8 cellular contexts compared by ENCODE assay signal in genomic region chr11:13486926-13487660, GRCh38. TPM values are rescaled to one million over a fixed set of nuclear protein-coding genes. Genes with fewer than 3 reads are reported as not detected.
DNase-seq lines count a peak whose midpoint lies in the region; ATAC-seq and TF ChIP-seq lines count a peak whose summit lies in the region.

No MANE protein-coding gene starts in this region.

- DNase-seq in activated B cell treated with CpG ODN at 0.5 μM for 24 hours (peak; percentile 37), colonic mucosa (peak; percentile 74), mucosa of descending colon (peak; percentile 73 to 78 (median 74)), putamen (ENCODE audit: low spot score) (no peak)

- no peak overlapping the region for H3K9ac ChIP-seq in colonic mucosa (ENCODE audit: low read depth in 2 of 2, low read length in 2 of 2)

- ATAC-seq in GM18502 (IDR thresholded peaks at IDR 0.05; ENCODE audit: poor library complexity, unreplicated experiment) (peak; percentile 98), HG03432 (IDR thresholded peaks at IDR 0.05; ENCODE audit: unreplicated experiment) (peak; percentile 96), activated B cell treated with CpG ODN at 0.5 μM for 24 hours (ENCODE audit: low read depth) (peak; percentile 89), mucosa of descending colon (peak; percentile 84), GM18858 (IDR thresholded peaks at IDR 0.05; ENCODE audit: unreplicated experiment) (no peak)
- peak; percentile 92 for ATAC-seq in stimulated activated memory B cell treated with anti-CD40 and anti-IgM and Interleukin-4, amounts not matched to agents 10 μg/mL and 1 μg/mL and 100 μg/mL, for 72 hours

- H3K27me3 ChIP-seq in colonic mucosa: no peaks in the 10 kb centered on the region

- peaks cover 1% of the 10 kb centered on the region for H3K9me3 Mint-ChIP-seq in activated B cell treated with CpG ODN at 0.5 μM for 24 hours
- no peaks in the 10 kb centered on the region for H3K9me3 Mint-ChIP-seq in stimulated activated memory B cell treated with anti-CD40 and anti-IgM and Interleukin-4, amounts not matched to agents 10 μg/mL and 1 μg/mL and 100 μg/mL, for 72 hours

- POLR2A ChIA-PET in activated B cell treated with CpG ODN at 0.5 μM for 24 hours (lab: Charles Lee): interaction anchor here (2.3 kb wide), 1 partner anchor 24 kb away, joined by 8 read pairs; the partner anchor contains the start of gene BTBD10

- H3K4me1 ChIP-seq in colonic mucosa: no peaks in the 10 kb centered on the region
- no peaks in the 10 kb centered on the region for H3K4me1 ChIP-seq in mucosa of descending colon (ENCODE audit: low read depth)

- intact Hi-C loops in activated B cell treated with CpG ODN at 0.5 μM for 24 hours (cut with micrococcal nuclease) (loop anchor here (1.0 kb wide), 2 partner anchors 24 to 762 kb away; partner anchors contain the start of gene BTBD10), colonic mucosa (cut with DNase I) (no loop called here), mucosa of descending colon (cut with DNase I, micrococcal nuclease) (no loop called here)

- no peaks in the 10 kb centered on the region for H3K4me1 Mint-ChIP-seq in activated B cell treated with CpG ODN at 0.5 μM for 24 hours
- peaks cover 5% of the 10 kb centered on the region for H3K4me1 Mint-ChIP-seq in stimulated activated memory B cell treated with anti-CD40 and anti-IgM and Interleukin-4, amounts not matched to agents 10 μg/mL and 1 μg/mL and 100 μg/mL, for 72 hours

- CTCF ChIA-PET in activated B cell treated with CpG ODN at 0.5 μM for 24 hours (lab: Charles Lee): interaction anchor here (1.1 to 1.2 kb wide), 3 partner anchors 14 to 180 kb away, joined by 3 to 4 read pairs (median 3); partner anchors contain the start of gene BTBD10

- H3K36me3 ChIP-seq in colonic mucosa: no peaks in the 10 kb centered on the region
- no peaks in the 10 kb centered on the region for H3K36me3 ChIP-seq in mucosa of descending colon (ENCODE audit: low read depth)

- no peak for TF ChIP-seq CTCF in activated B cell treated with CpG ODN at 0.5 μM for 24 hours (IDR thresholded peaks at IDR 0.05)
- TF ChIP-seq CTCF in colonic mucosa (IDR thresholded peaks at IDR 0.05): no peak
- peak; percentile 27 for TF ChIP-seq CTCF in mucosa of descending colon (IDR thresholded peaks at IDR 0.05)

- peaks cover 4% of the 10 kb centered on the region for H3K27me3 Mint-ChIP-seq in activated B cell treated with CpG ODN at 0.5 μM for 24 hours
- H3K27me3 Mint-ChIP-seq in stimulated activated memory B cell treated with anti-CD40 and anti-IgM and Interleukin-4, amounts not matched to agents 10 μg/mL and 1 μg/mL and 100 μg/mL, for 72 hours: no peaks in the 10 kb centered on the region

- H3K4me3 Mint-ChIP-seq in activated B cell treated with CpG ODN at 0.5 μM for 24 hours: peak overlapping the region; percentile 74
- peak overlapping the region; percentile 74 for H3K4me3 Mint-ChIP-seq in stimulated activated memory B cell treated with anti-CD40 and anti-IgM and Interleukin-4, amounts not matched to agents 10 μg/mL and 1 μg/mL and 100 μg/mL, for 72 hours

- H3K27ac ChIP-seq in colonic mucosa: no peak overlapping the region

- H3K36me3 Mint-ChIP-seq in activated B cell treated with CpG ODN at 0.5 μM for 24 hours (ENCODE audit: low read depth): no peaks in the 10 kb centered on the region
- no peaks in the 10 kb centered on the region for H3K36me3 Mint-ChIP-seq in stimulated activated memory B cell treated with anti-CD40 and anti-IgM and Interleukin-4, amounts not matched to agents 10 μg/mL and 1 μg/mL and 100 μg/mL, for 72 hours

- H3K9me3 ChIP-seq in colonic mucosa: no peaks in the 10 kb centered on the region
- H3K9me3 ChIP-seq in mucosa of descending colon: no peaks in the 10 kb centered on the region

- no peak overlapping the region for H3K27ac Mint-ChIP-seq in activated B cell treated with CpG ODN at 0.5 μM for 24 hours
- peak overlapping the region; percentile 2 for H3K27ac Mint-ChIP-seq in stimulated activated memory B cell treated with anti-CD40 and anti-IgM and Interleukin-4, amounts not matched to agents 10 μg/mL and 1 μg/mL and 100 μg/mL, for 72 hours

- H3K4me3 ChIP-seq in colonic mucosa (no peak overlapping the region), mucosa of descending colon (no peak overlapping the region)

RNA-seq across cellular contexts. Expression of gene PTH, which starts 8.7 kb away (rescaled TPM):
- total RNA-seq in activated B cell treated with CpG ODN at 0.5 μM for 24 hours (not detected in 2 replicates), colonic mucosa (not detected), mucosa of descending colon (not detected)

RNA-seq across cellular contexts. Expression of gene BTBD10, which starts 24.1 kb away (rescaled TPM):
- total RNA-seq in activated B cell treated with CpG ODN at 0.5 μM for 24 hours (18.8 and 25.1 TPM in 2 replicates), colonic mucosa (10 to 100 TPM; 31.8 to 34.5 TPM), mucosa of descending colon (10 to 100 TPM; 28.2 to 37.8 (median 29.5) TPM)
